In genomic region chr15:50123861-50124556, GRCh38 we compare ENCODE assay signal across 25 cellular contexts. TPM values are rescaled to one million over a fixed set of nuclear protein-coding genes. Genes with fewer than 3 reads are reported as not detected.
"Had no signal": no experiment of that assay in that cellular context is flagged by ENCODE, and none has a peak within 500 bp of the region (broad histone marks: within the 10 kb centered on the region; RNA-seq: fewer than 3 reads in every experiment).

No MANE protein-coding gene starts in this region.

- H3K4me3 Mint-ChIP-seq: activated B cell treated with CpG ODN at 0.5 μM for 24 hours; activated CD8-positive, alpha-beta memory T cell treated with anti-CD3 and anti-CD28 coated beads, Interleukin-2, amount 10 ng/mL, durations not matched to agents 7 days and 5 days; activated naive CD8-positive, alpha-beta T cell; central memory CD8-positive, alpha-beta T cell; effector memory CD8-positive, alpha-beta T cell; neural crest cell; T-helper 17 cell had no signal

- DNase-seq: activated B cell treated with CpG ODN at 0.5 μM for 24 hours; activated CD8-positive, alpha-beta memory T cell treated with anti-CD3 and anti-CD28 coated beads, Interleukin-2, amount 10 ng/mL, durations not matched to agents 7 days and 5 days; activated T-cell treated with anti-CD3 and anti-CD28 coated beads for 4 hours; amniotic stem cell; effector memory CD8-positive, alpha-beta T cell; foreskin melanocyte; lower lobe of right lung; mesendoderm; mucosa of descending colon; posterior cingulate gyrus; right lobe of liver; stimulated activated CD4-positive, alpha-beta T cell treated with anti-CD3 and anti-CD28 coated beads, Interleukin-2, amount 100 ng/mL, for 24 hours; stimulated activated naive CD4-positive, alpha-beta T cell; substantia nigra; SW 1271; T-helper 17 cell; thyroid gland; upper lobe of right lung had no signal

- H3K36me3 Mint-ChIP-seq: activated naive CD8-positive, alpha-beta T cell had no signal

- H3K27me3 Mint-ChIP-seq: activated B cell treated with CpG ODN at 0.5 μM for 24 hours; activated CD8-positive, alpha-beta memory T cell treated with anti-CD3 and anti-CD28 coated beads, Interleukin-2, amount 10 ng/mL, durations not matched to agents 7 days and 5 days; activated naive CD8-positive, alpha-beta T cell; central memory CD8-positive, alpha-beta T cell had no signal

- ATAC-seq: activated CD8-positive, alpha-beta memory T cell treated with anti-CD3 and anti-CD28 coated beads, Interleukin-2, amount 10 ng/mL, durations not matched to agents 7 days and 5 days; effector memory CD8-positive, alpha-beta T cell; esophagus mucosa; left lobe of liver; lower lobe of right lung; mucosa of descending colon; right lobe of liver; T-helper 17 cell; upper lobe of right lung had no signal

- FAIRE-seq: colon, endothelial cell of umbilical vein had no signal

- H3K27ac Mint-ChIP-seq: activated B cell treated with CpG ODN at 0.5 μM for 24 hours; activated CD8-positive, alpha-beta memory T cell treated with anti-CD3 and anti-CD28 coated beads, Interleukin-2, amount 10 ng/mL, durations not matched to agents 7 days and 5 days; activated naive CD8-positive, alpha-beta T cell; effector memory CD8-positive, alpha-beta T cell; T-helper 17 cell had no signal

RNA-seq across cellular contexts. Expression of gene ATP8B4, which starts 5.0 kb away (rescaled TPM):
- total RNA-seq: endothelial cell of umbilical vein, neural crest cell had no signal

RNA-seq across cellular contexts. Expression of gene SLC27A2, which starts 58.0 kb away (rescaled TPM):
- total RNA-seq: endothelial cell of umbilical vein had no signal
